ENCODE assay signal across 23 cellular contexts in the genomic region with DNA sequence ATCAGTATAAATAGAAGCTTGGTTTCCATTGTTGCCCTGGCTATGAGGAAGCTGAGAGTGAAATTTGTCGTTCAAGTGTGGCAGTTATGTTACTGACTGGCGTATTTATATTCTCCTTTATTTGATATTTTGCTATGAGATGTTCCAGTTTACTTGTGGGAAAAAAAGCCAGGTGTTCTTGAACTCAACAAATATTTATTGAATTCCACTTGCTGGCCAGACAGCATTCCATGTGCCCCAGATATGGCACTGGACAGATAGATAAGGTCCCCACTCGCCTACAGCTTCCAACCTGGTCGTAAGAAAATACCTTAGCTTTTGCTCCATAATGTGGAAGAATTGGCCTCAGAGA. TPM values are rescaled to one million over a fixed set of nuclear protein-coding genes. Genes with fewer than 3 reads are reported as not detected.
DNase-seq lines count a peak whose midpoint lies in the region; ATAC-seq and TF ChIP-seq lines count a peak whose summit lies in the region.
"Had no signal": no experiment of that assay in that cellular context is flagged by ENCODE, and none has a peak within 500 bp of the region (broad histone marks: within the 10 kb centered on the region; RNA-seq: fewer than 3 reads in every experiment).

No MANE protein-coding gene starts in this region.

- H3K36me3 ChIP-seq in Caco-2 (ENCODE audit: control insufficient read depth, insufficient read depth, low read length) = no peaks in the 10 kb centered on the region; the same call in 1 of the 2 replicates
- no peaks in the 10 kb centered on the region for H3K36me3 ChIP-seq in colonic mucosa
- H3K36me3 ChIP-seq in mucosa of rectum (ENCODE audit: control insufficient read depth in 2 of 2, insufficient read depth in 2 of 2, low read length in 2 of 2) = no peaks in the 10 kb centered on the region
- no peaks in the 10 kb centered on the region for H3K36me3 ChIP-seq in uterus

- no peak overlapping the region for H4K5ac ChIP-seq in H9 (ENCODE audit: insufficient read length, low read depth, low read length)

- ATAC-seq in GM21515 (IDR thresholded peaks at IDR 0.05; ENCODE audit: unreplicated experiment) = no peak
- ATAC-seq in stimulated activated naive B cell treated with anti-CD40 and anti-IgM and Interleukin-4, amounts not matched to agents 10 μg/mL and 1 μg/mL and 100 μg/mL, for 72 hours (replicated peaks) = no peak
- ATAC-seq: Panc1, sciatic nerve, T-cell had no signal

- no peak overlapping the region for H4K91ac ChIP-seq in H9 (ENCODE audit: insufficient read length, low read depth, low read length)

- H2BK20ac ChIP-seq in H9 (ENCODE audit: low read depth, low read length, poor library complexity, severe bottlenecking) = no peak overlapping the region

- WGBS in H9 (ENCODE audit: extremely low coverage, insufficient read length, low lambda C conversion rate) = no CpG with 5 or more reads among the region's 4 CpGs

- no peak overlapping the region for H2BK5ac ChIP-seq in H9 (ENCODE audit: insufficient read length, low read length)

- no TSS peak for BruUV-seq in Caco-2 (replicated peaks; lab: Mats Ljungman, UMichigan)

- no peak overlapping the region for H3K18ac ChIP-seq in H9 (ENCODE audit: insufficient read length, low read depth, low read length)

- H2BK120ac ChIP-seq in H9 (ENCODE audit: low read depth, low read length, poor library complexity, severe bottlenecking) = peak overlapping the region; percentile 12

- no peak overlapping the region for H3K14ac ChIP-seq in H9 (ENCODE audit: insufficient read depth, low read length)

- H3K36me3 Mint-ChIP-seq in Caco-2 (ENCODE audit: insufficient read depth, unreplicated experiment) = peaks cover 42% of the 10 kb centered on the region
- peaks cover 12 to 25% (median 20%) of the 10 kb centered on the region in 3 experiments for H3K36me3 Mint-ChIP-seq in H9 (ENCODE audit: insufficient read depth in 1 of 3, low read depth in 3 of 3)
- peaks cover 7 to 16% of the 10 kb centered on the region in 2 donors for H3K36me3 Mint-ChIP-seq in stimulated activated naive B cell treated with anti-CD40 and anti-IgM and Interleukin-4, amounts not matched to agents 10 μg/mL and 1 μg/mL and 100 μg/mL, for 72 hours
- H3K36me3 Mint-ChIP-seq: activated naive CD4-positive, alpha-beta T cell treated with anti-CD3 and anti-CD28 coated beads, Interleukin-2, amount 10 ng/mL, durations not matched to agents 7 days and 5 days; T-cell had no signal

- H2BK15ac ChIP-seq in H9 (ENCODE audit: low read depth, low read length) = no peak overlapping the region

- H3K9ac ChIP-seq in H9 (ENCODE audit: extremely low read depth, insufficient read length, low read length) (no peak overlapping the region), colonic mucosa (ENCODE audit: low read depth in 2 of 2, low read length in 2 of 2) (no peak overlapping the region), mucosa of rectum (ENCODE audit: low read depth in 1 of 2, low read length in 2 of 2) (no peak overlapping the region)
- H3K9ac ChIP-seq: parathyroid adenoma had no signal

- H3K27ac ChIP-seq in H9 (ENCODE audit: insufficient read length, low read depth, low read length) (no peak overlapping the region), colonic mucosa (peak overlapping the region; percentile 70), mucosa of rectum (ENCODE audit: low read depth in 2 of 2, low read length in 2 of 2) (peak overlapping the region; percentile 43 to 83), uterus (no peak overlapping the region)
- H3K27ac ChIP-seq: HL-60, parathyroid adenoma had no signal

- TF ChIP-seq CTCF in Caco-2 (IDR thresholded peaks at IDR 0.05; ENCODE audit: insufficient read depth in 1 of 2, low read depth in 1 of 2, low read length in 1 of 2, severe bottlenecking in 1 of 2, unreplicated experiment in 1 of 2) (no peak), H9 (conservative IDR thresholded peaks at IDR 0.05) (no peak), colonic mucosa (IDR thresholded peaks at IDR 0.05) (no peak), uterus (IDR thresholded peaks at IDR 0.05) (no peak)

- no peak overlapping the region for H3K4ac ChIP-seq in H9 (ENCODE audit: low read depth, low read length)

- no peak overlapping the region for H3K4me2 ChIP-seq in H9 (ENCODE audit: insufficient read depth, insufficient read length, low read length)

- no peak overlapping the region for H2BK12ac ChIP-seq in H9 (ENCODE audit: insufficient read length, low read depth, low read length)

- no peaks in the 10 kb centered on the region for H3K27me3 ChIP-seq in Caco-2 (replicated peaks; ENCODE audit: control insufficient read depth, insufficient read depth, low read length)
- H3K27me3 ChIP-seq in H9 (ENCODE audit: insufficient read depth, low read length) = no peaks in the 10 kb centered on the region
- no peaks in the 10 kb centered on the region for H3K27me3 ChIP-seq in colonic mucosa
- no peaks in the 10 kb centered on the region for H3K27me3 ChIP-seq in mucosa of rectum (ENCODE audit: control insufficient read depth in 2 of 2, insufficient read depth in 2 of 2, low read length in 2 of 2)
- H3K27me3 ChIP-seq in uterus = no peaks in the 10 kb centered on the region

- no peak overlapping the region for H2AFZ ChIP-seq in H9 (ENCODE audit: low read length)
- H2AFZ ChIP-seq: parathyroid adenoma had no signal

- H3K23ac ChIP-seq in H9 (ENCODE audit: insufficient read length, low read depth, low read length) = no peak overlapping the region

- POLR2A ChIA-PET in Caco-2 (lab: Charles Lee) = no interaction called here

- no peaks in the 10 kb centered on the region for H3K23me2 ChIP-seq in H9 (ENCODE audit: insufficient read length, low read depth, low read length, poor library complexity, severe bottlenecking)

- intact Hi-C loops in Caco-2 (cut with micrococcal nuclease; ENCODE audit: unreplicated experiment) = loop anchor here (1.0 to 5.0 kb wide), 3 partner anchors 15 to 41 kb away; no protein-coding TSS in a partner anchor
- intact Hi-C loops in colonic mucosa (cut with DNase I) = no loop called here
- intact Hi-C loops in uterus (cut with DNase I; ENCODE audit: low total_unique reads) = no loop called here

- peaks cover 24% of the 10 kb centered on the region for H3K4me1 ChIP-seq in Caco-2
- H3K4me1 ChIP-seq in H9 (ENCODE audit: insufficient read depth, low read length) = peaks cover 21% of the 10 kb centered on the region
- H3K4me1 ChIP-seq in colonic mucosa = peaks cover 3% of the 10 kb centered on the region
- H3K4me1 ChIP-seq in mucosa of rectum (ENCODE audit: control insufficient read depth in 2 of 2, insufficient read depth in 2 of 2, low read length in 2 of 2) = peaks cover 4 to 27% of the 10 kb centered on the region in 2 donors
- H3K4me1 ChIP-seq in uterus = no peaks in the 10 kb centered on the region
- H3K4me1 ChIP-seq: parathyroid adenoma had no signal

- CTCF ChIA-PET in Caco-2 (lab: Charles Lee) = no interaction called here

- DNase-seq in Caco-2 (peak; percentile 40 to 59), H9 (no peak), colonic mucosa (no peak), NCI-H187 treated with DMSO at 0.1 percent for 48 hours (lab: John Stamatoyannopoulos, UW) (no peak), uterus (no peak)
- no peak for DNase-seq in stimulated activated naive B cell treated with anti-CD40 and anti-IgM and Interleukin-4, amounts not matched to agents 10 μg/mL and 1 μg/mL and 100 μg/mL, for 72 hours
- DNase-seq: activated CD4-positive, alpha-beta T cell treated with anti-CD3 and anti-CD28 coated beads for 1 hour; activated CD8-positive, alpha-beta memory T cell treated with anti-CD3 and anti-CD28 coated beads for 24 hours; activated naive CD4-positive, alpha-beta T cell treated with anti-CD3 and anti-CD28 coated beads, Interleukin-2, amount 10 ng/mL, durations not matched to agents 7 days and 5 days; anterior cingulate cortex; dermis blood vessel endothelial cell; KBM-7; NCI-H1694; NCI-H2227 treated with DMSO at 0.1 percent for 48 hours; nephron progenitor cell; stimulated activated CD4-positive, alpha-beta T cell treated with anti-CD3 and anti-CD28 coated beads, Interleukin-15, amount 100 ng/mL, for 24 hours; T-cell had no signal

- no peak overlapping the region for H2AK5ac ChIP-seq in H9 (ENCODE audit: insufficient read length, low read length)

- H3K56ac ChIP-seq in H9 (ENCODE audit: insufficient read length, low read depth, low read length) = no peak overlapping the region

- H4K20me1 ChIP-seq in H9 (ENCODE audit: control insufficient read depth, insufficient read depth, insufficient read length) = no peaks in the 10 kb centered on the region

- H3K4me1 Mint-ChIP-seq in Caco-2 (ENCODE audit: low read depth, unreplicated experiment) = peaks cover 7% of the 10 kb centered on the region
- peaks cover 46 to 65% of the 10 kb centered on the region in 2 experiments for H3K4me1 Mint-ChIP-seq in H9
- H3K4me1 Mint-ChIP-seq in stimulated activated naive B cell treated with anti-CD40 and anti-IgM and Interleukin-4, amounts not matched to agents 10 μg/mL and 1 μg/mL and 100 μg/mL, for 72 hours = peaks cover 15 to 19% of the 10 kb centered on the region in 2 donors
- H3K4me1 Mint-ChIP-seq: activated naive CD4-positive, alpha-beta T cell treated with anti-CD3 and anti-CD28 coated beads, Interleukin-2, amount 10 ng/mL, durations not matched to agents 7 days and 5 days; T-cell had no signal

- H4K8ac ChIP-seq in H9 (replicated peaks; ENCODE audit: insufficient read length, low read depth, low read length) = no peak overlapping the region

- H3K4me3 Mint-ChIP-seq in Caco-2 (ENCODE audit: unreplicated experiment) (no peak overlapping the region), H9 (no peak overlapping the region)
- H3K4me3 Mint-ChIP-seq in stimulated activated naive B cell treated with anti-CD40 and anti-IgM and Interleukin-4, amounts not matched to agents 10 μg/mL and 1 μg/mL and 100 μg/mL, for 72 hours = no peak overlapping the region
- H3K4me3 Mint-ChIP-seq: activated naive CD4-positive, alpha-beta T cell treated with anti-CD3 and anti-CD28 coated beads, Interleukin-2, amount 10 ng/mL, durations not matched to agents 7 days and 5 days; nephron progenitor cell; T-cell had no signal

- no peaks in the 10 kb centered on the region for H3K79me1 ChIP-seq in H9 (ENCODE audit: insufficient read depth, low read depth, low read length, poor library complexity, severe bottlenecking)

- no peak for TF ChIP-seq POLR2A in uterus (IDR thresholded peaks at IDR 0.05)

- H3K4me3 ChIP-seq in Caco-2 (ENCODE audit: low read depth, low read length) (no peak overlapping the region), colonic mucosa (no peak overlapping the region), mucosa of rectum (ENCODE audit: low read length in 2 of 2) (no peak overlapping the region), uterus (no peak overlapping the region)

- H3K9me3 Mint-ChIP-seq in Caco-2 (ENCODE audit: unreplicated experiment) (peaks cover 7% of the 10 kb centered on the region), H9 (peaks cover 11 to 16% of the 10 kb centered on the region in 2 experiments)
- peaks cover 9 to 13% of the 10 kb centered on the region in 2 donors for H3K9me3 Mint-ChIP-seq in stimulated activated naive B cell treated with anti-CD40 and anti-IgM and Interleukin-4, amounts not matched to agents 10 μg/mL and 1 μg/mL and 100 μg/mL, for 72 hours
- H3K9me3 Mint-ChIP-seq: activated naive CD4-positive, alpha-beta T cell treated with anti-CD3 and anti-CD28 coated beads, Interleukin-2, amount 10 ng/mL, durations not matched to agents 7 days and 5 days had no signal

- H3T11ph ChIP-seq in H9 (ENCODE audit: low read length) = no peak overlapping the region

- H3K27me3 Mint-ChIP-seq in Caco-2 (ENCODE audit: insufficient read depth, unreplicated experiment) (no peaks in the 10 kb centered on the region), H9 (ENCODE audit: low read depth) (no peaks in the 10 kb centered on the region)
- H3K27me3 Mint-ChIP-seq in stimulated activated naive B cell treated with anti-CD40 and anti-IgM and Interleukin-4, amounts not matched to agents 10 μg/mL and 1 μg/mL and 100 μg/mL, for 72 hours = peaks cover 0 to 6% of the 10 kb centered on the region in 2 donors

- peak overlapping the region; percentile 70 for H3K27ac Mint-ChIP-seq in Caco-2 (ENCODE audit: unreplicated experiment)
- peak overlapping the region in 2 of 3 experiments; percentile 10 to 24; a peak in 2 of 7 replicates for H3K27ac Mint-ChIP-seq in H9
- no peak overlapping the region for H3K27ac Mint-ChIP-seq in stimulated activated naive B cell treated with anti-CD40 and anti-IgM and Interleukin-4, amounts not matched to agents 10 μg/mL and 1 μg/mL and 100 μg/mL, for 72 hours
- H3K27ac Mint-ChIP-seq: activated naive CD4-positive, alpha-beta T cell treated with anti-CD3 and anti-CD28 coated beads, Interleukin-2, amount 10 ng/mL, durations not matched to agents 7 days and 5 days; T-cell had no signal

- H3K79me2 ChIP-seq in H9 (ENCODE audit: insufficient read depth, low read length) = peaks cover 4% of the 10 kb centered on the region; the same call in 1 of the 2 replicates
- H3K79me2 ChIP-seq: parathyroid adenoma had no signal

- H3K9me3 ChIP-seq in Caco-2 (no peaks in the 10 kb centered on the region), H9 (ENCODE audit: control insufficient read depth, low read depth, low read length) (no peaks in the 10 kb centered on the region), colonic mucosa (no peaks in the 10 kb centered on the region), mucosa of rectum (ENCODE audit: control insufficient read depth in 2 of 2, low read length in 2 of 2) (no peaks in the 10 kb centered on the region), uterus (no peaks in the 10 kb centered on the region)

RNA-seq across cellular contexts. Expression of a gene that starts 44.7 kb away (rescaled TPM):
- total RNA-seq in Caco-2 (2022) (84.4 and 85.4 TPM in 2 replicates), H9 (2021) (56.1 and 76.3 TPM in 2 replicates), colonic mucosa (100 to 1,000 TPM; 149 to 212 TPM), uterus (10 to 100 TPM in 3 of 4 donors, 1 to 10 TPM in 1; 6.2 to 45.9 (median 32.3) TPM)

Comparison
In these comparisons a context has a peak if more than half of its experiments do, and no peak if none do; other contexts are left out.
1. DNase-seq: peak in Caco-2 (2 of 2); none in H9 (single experiment), colonic mucosa (single experiment), NCI-H187 treated with DMSO at 0.1 percent for 48 hours (single experiment), uterus (0 of 2) and stimulated activated naive B cell treated with anti-CD40 and anti-IgM and Interleukin-4, amounts not matched to agents 10 μg/mL and 1 μg/mL and 100 μg/mL, for 72 hours (single experiment).
2. H3K27ac ChIP-seq: peak in colonic mucosa (single experiment) and mucosa of rectum (2 of 2); none in H9 (single experiment) and uterus (0 of 2).